In genomic region chr18:10256276-10256675, GRCh38 we compare ENCODE assay signal across 3 cellular contexts.
DNase-seq lines count a peak whose midpoint lies in the region; ATAC-seq and TF ChIP-seq lines count a peak whose summit lies in the region.
"Not testable (repeated sequence)": the region's sequence is repeated elsewhere in the genome, so short reads cannot be mapped to it uniquely, and the experiment has no call there.

No MANE protein-coding gene starts in this region.

- H3K4me1 Mint-ChIP-seq in WTC11: not testable (repeated sequence)

- not testable (repeated sequence) for ATAC-seq in WTC11

- not testable (repeated sequence) for H3K4me3 Mint-ChIP-seq in WTC11

- CTCF ChIA-PET in WTC11 (lab: Charles Lee): not testable (repeated sequence)

- not testable (repeated sequence) for TF ChIP-seq CTCF in VCaP (conservative IDR thresholded peaks at IDR 0.05); WTC11 (IDR thresholded peaks at IDR 0.05)

- not testable (repeated sequence) for H3K27ac Mint-ChIP-seq in WTC11

- not testable (repeated sequence) for H3K36me3 Mint-ChIP-seq in WTC11

- H3K27me3 Mint-ChIP-seq in WTC11 (ENCODE audit: low read depth): not testable (repeated sequence)

- peak overlapping the region; percentile 43; the same call in 1 of the 2 replicates for H3K27ac ChIP-seq in VCaP

- POLR2A ChIA-PET in WTC11 (lab: Charles Lee): not testable (repeated sequence)

- peak; percentile 25 for DNase-seq in NCI-H748 (lab: John Stamatoyannopoulos, UW; ENCODE audit: unreplicated experiment)
- DNase-seq in WTC11 (ENCODE audit: low spot score): not testable (repeated sequence)

- H3K9me3 Mint-ChIP-seq in WTC11: peaks cover 33% of the 10 kb centered on the region

TF ChIP-seq in WTC11, 78 proteins besides CTCF, POLR2A, EP300 and RAD21:
- peak; percentile 92; the same call in 1 of the 2 replicates for TF ChIP-seq RORB (CRISPR knock-in tag; IDR thresholded peaks at IDR 0.05)
